ENCODE assay signal across 9 cellular contexts in the genomic region with DNA sequence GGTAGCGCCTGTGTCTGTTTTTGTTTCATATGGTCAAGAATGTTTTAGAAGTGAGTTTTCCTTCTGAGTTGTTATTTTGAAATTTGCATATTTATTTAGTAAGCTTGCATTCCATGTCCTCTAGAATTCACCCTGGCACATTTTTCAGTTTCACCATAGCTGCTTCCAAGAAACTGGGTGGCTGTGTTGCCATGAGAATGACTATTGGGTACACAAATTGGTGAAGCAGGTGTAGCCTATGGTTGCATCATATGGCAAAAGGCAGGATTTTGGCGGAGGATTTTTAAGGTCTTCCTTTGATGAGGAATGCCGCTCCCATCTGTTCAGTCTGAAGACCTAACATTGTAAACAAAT. TPM values are rescaled to one million over a fixed set of nuclear protein-coding genes. Genes with fewer than 3 reads are reported as not detected.
DNase-seq lines count a peak whose midpoint lies in the region; ATAC-seq, FAIRE-seq and TF ChIP-seq lines count a peak whose summit lies in the region.
"Had no signal": no experiment of that assay in that cellular context is flagged by ENCODE, and none has a peak within 500 bp of the region (broad histone marks: within the 10 kb centered on the region; RNA-seq: fewer than 3 reads in every experiment).

No MANE protein-coding gene starts in this region.

- ATAC-seq in left ventricle myocardium superior (no peak), K562 (no peak), memory B cell (ENCODE audit: low read depth) (no peak), GM19328 (IDR thresholded peaks at IDR 0.05; ENCODE audit: unreplicated experiment) (no peak), HG03439 (IDR thresholded peaks at IDR 0.05; ENCODE audit: unreplicated experiment) (no peak)

- no peak for FAIRE-seq in K562 (lab: Jason Lieb, UNC)
- FAIRE-seq: GM12892 had no signal

- H3K27ac ChIP-seq in left ventricle myocardium inferior (replicated peaks) (peak overlapping the region; percentile 100), K562 (ENCODE audit: extremely low read depth, low read depth, low read length) (peak overlapping the region; percentile 91), vagina (peak overlapping the region; percentile 100)

- no peaks in the 10 kb centered on the region for H3K9me3 Mint-ChIP-seq in memory B cell

- 9% methylated on average over 3 of the region's 3 CpGs for WGBS in K562 (ENCODE audit: insufficient coverage, low coverage, missing lambda C conversion rate)

- peaks cover 18% of the 10 kb centered on the region; the same call in 1 of the 2 replicates for H4K20me1 ChIP-seq in K562 (replicated peaks; ENCODE audit: control insufficient read depth, insufficient read depth, low read length)

- H3K36me3 Mint-ChIP-seq in memory B cell: peaks cover 32% of the 10 kb centered on the region

- peak overlapping the region; percentile 91 to 97; a peak in 3 of 4 replicates for H3K9ac ChIP-seq in K562 (ENCODE audit: insufficient read depth in 1 of 2, low read depth in 2 of 2, low read length in 2 of 2)

- TF ChIP-seq RAD21 in K562 (CRISPR knock-in tag; conservative IDR thresholded peaks at IDR 0.05 in 1 of 2, IDR thresholded peaks at IDR 0.05 in 1 of 2): no peak

- TF ChIP-seq CTCF in left ventricle myocardium inferior (IDR thresholded peaks at IDR 0.05; ENCODE audit: borderline replicate concordance): no peak
- TF ChIP-seq CTCF in K562 (IDR thresholded peaks at IDR 0.05 in 2 of 3, conservative IDR thresholded peaks at IDR 0.05 in 1 of 3; ENCODE audit: insufficient read depth in 2 of 3, low read depth in 1 of 3, low read length in 3 of 3): no peak
- TF ChIP-seq CTCF in vagina (IDR thresholded peaks at IDR 0.05): no peak

- H3K4me2 ChIP-seq in K562 (ENCODE audit: insufficient read depth, low read length): peak overlapping the region; percentile 98

- H2AFZ ChIP-seq in K562 (ENCODE audit: low read depth, low read length): no peak overlapping the region

- H3K36me3 ChIP-seq in left ventricle myocardium inferior (peaks cover 45% of the 10 kb centered on the region), K562 (ENCODE audit: control insufficient read depth, insufficient read depth, low read length) (peaks cover 44% of the 10 kb centered on the region), vagina (peaks cover 0 to 35% of the 10 kb centered on the region in 2 donors)

- H3K27ac Mint-ChIP-seq in memory B cell: peak overlapping the region; percentile 99

- H3K79me2 ChIP-seq in K562 (ENCODE audit: control insufficient read depth, insufficient read depth, low read length): peaks cover 43% of the 10 kb centered on the region

- in situ Hi-C loops in K562 (cut with MboI): no loop called here

- no peaks in the 10 kb centered on the region for H3K9me1 ChIP-seq in K562 (ENCODE audit: control insufficient read depth, insufficient read depth, low read length)

- DNase-seq in left ventricle myocardium inferior (no peak), left ventricle myocardium superior (no peak), K562 (ENCODE audit: extremely low read depth in 1 of 4, low spot score in 3 of 4) (no peak), memory B cell (ENCODE audit: low spot score in 2 of 2) (no peak), vagina (ENCODE audit: extremely low spot score in 2 of 2) (no peak), NCI-H1436 treated with DMSO at 0.1 percent for 48 hours (lab: John Stamatoyannopoulos, UW) (no peak)

- BruUV-seq in K562 (replicated peaks; lab: Mats Ljungman, UMichigan): no TSS peak

- no peaks in the 10 kb centered on the region for H3K27me3 ChIP-seq in left ventricle myocardium inferior (ENCODE audit: low read depth)
- H3K27me3 ChIP-seq in K562 (ENCODE audit: control insufficient read depth in 2 of 2, insufficient read depth in 2 of 2, low read length in 2 of 2): no peaks in the 10 kb centered on the region
- H3K27me3 ChIP-seq in vagina: no peaks in the 10 kb centered on the region

- no peaks in the 10 kb centered on the region for H3K27me3 Mint-ChIP-seq in memory B cell

- intact Hi-C loops in left ventricle myocardium inferior (cut with micrococcal nuclease): no loop called here
- intact Hi-C loops in left ventricle myocardium superior (cut with micrococcal nuclease): loop anchor here (10.0 kb wide), 1 partner anchor 68 kb away; a partner anchor contains a TSS
- intact Hi-C loops in K562 (cut with micrococcal nuclease): loop anchor here (5.0 kb wide), 1 partner anchor 61 kb away; no protein-coding TSS in a partner anchor
- intact Hi-C loops in vagina (cut with DNase I): loop anchor here (5.0 to 10.0 kb wide), 2 partner anchors 54 to 68 kb away; a partner anchor contains a TSS

- H3K4me3 ChIP-seq in left ventricle myocardium inferior (peak overlapping the region; percentile 99), K562 (peak overlapping the region; percentile 95), vagina (peak overlapping the region; percentile 82 to 96)

- H3K4me1 ChIP-seq in left ventricle myocardium inferior (peaks cover 70% of the 10 kb centered on the region), K562 (replicated peaks in 1 of 2; ENCODE audit: control insufficient read depth in 2 of 2, insufficient read depth in 2 of 2, low read length in 2 of 2) (peaks cover 17 to 22% of the 10 kb centered on the region in 2 experiments; a peak in 4 of 5 replicates), vagina (peaks cover 46% of the 10 kb centered on the region)

- POLR2A ChIA-PET in K562 (lab: Yijun Ruan, JAX): interaction anchor here (0.6 to 6.1 kb wide), 18 partner anchors 9 to 337 kb away, joined by 3 to 102 read pairs (median 4); no protein-coding TSS in a partner anchor

- H3K4me1 Mint-ChIP-seq in memory B cell: peaks cover 37% of the 10 kb centered on the region

- CTCF ChIA-PET in K562 (lab: Yijun Ruan, JAX; ENCODE audit: low intra/inter-chr PET ratio): no interaction called here

- no peak for TF ChIP-seq EP300 in K562 (IDR thresholded peaks at IDR 0.05; ENCODE audit: low read length)

- peak overlapping the region; percentile 98 for H3K4me3 Mint-ChIP-seq in memory B cell

- no peaks in the 10 kb centered on the region for H3K9me3 ChIP-seq in left ventricle myocardium inferior (replicated peaks)
- no peaks in the 10 kb centered on the region for H3K9me3 ChIP-seq in K562 (replicated peaks; ENCODE audit: control insufficient read depth, insufficient read depth, low read depth, low read length)
- no peaks in the 10 kb centered on the region for H3K9me3 ChIP-seq in vagina

- TF ChIP-seq POLR2A in K562 (conservative IDR thresholded peaks at IDR 0.05) (no peak), vagina (IDR thresholded peaks at IDR 0.05) (no peak)

RNA-seq across cellular contexts. Expression of a gene that starts 1.3 kb away (rescaled TPM):
- 119 TPM for total RNA-seq in left ventricle myocardium inferior
- 129 TPM for total RNA-seq in left ventricle myocardium superior
- 163 and 256 TPM in 2 replicates for total RNA-seq in K562 (2011; cell fraction: chromatin; rRNA removed; ENCODE audit: low replicate concordance)
- 127 and 147 TPM in 2 replicates for total RNA-seq in K562 (2011; cell fraction: nucleolus; rRNA removed)
- 170 and 203 TPM in 2 replicates for total RNA-seq in K562 (2011; cell fraction: nucleoplasm; rRNA removed)
- total RNA-seq in K562 (2014; rRNA removed): 25.8 and 26.8 TPM in 2 replicates
- 49.3 and 65.4 TPM in 2 replicates for total RNA-seq in K562 (2014; rRNA removed; fragmentation: Illumina TruSeq; extraction: Trizol)
- 18.1 and 19.2 TPM in 2 replicates for total RNA-seq in K562 (2015; rRNA removed; fragmentation: Illumina TruSeq; extraction: Trizol)
- total RNA-seq in K562 (2021): 54.4 and 60.7 TPM in 2 replicates
- 50.0 and 90.9 TPM in 2 replicates for polyA plus RNA-seq in K562 (2011; rRNA removed)
- 36.4 and 59.0 TPM in 2 replicates for polyA plus RNA-seq in K562 (2011; cell fraction: cytosol; rRNA removed)
- polyA plus RNA-seq in K562 (2011; cell fraction: nucleus; rRNA removed): 92.5 and 115 TPM in 2 replicates
- polyA plus RNA-seq in K562 (2012): 28.0 and 112 TPM in 2 replicates
- polyA plus RNA-seq in K562 (2014; fragmentation: Illumina TruSeq; extraction: Trizol): 57.8 and 60.7 TPM in 2 replicates
- 10 to 100 TPM; 14.2 to 17.8 TPM for polyA plus RNA-seq in K562 (2014; fragmentation: Nextera tagmentation; extraction: Ambion mirVana)
- 32.0 and 37.4 TPM in 2 replicates for polyA plus RNA-seq in K562 (2014; rRNA removed)
- 49.2 and 70.6 TPM in 2 replicates for polyA minus RNA-seq in K562 (2011; rRNA and poly(A)+ RNA removed)
- polyA minus RNA-seq in K562 (2011; cell fraction: cytosol; rRNA and poly(A)+ RNA removed): 36.1 and 42.5 TPM in 2 replicates
- polyA minus RNA-seq in K562 (2011; cell fraction: nucleus; rRNA and poly(A)+ RNA removed): 36.1 and 75.2 TPM in 2 replicates
- total RNA-seq in vagina: 97.7 TPM

RNA-seq across cellular contexts. Expression of a gene that starts 28.5 kb away (rescaled TPM):
- total RNA-seq in left ventricle myocardium inferior: 0.16 TPM
- total RNA-seq in left ventricle myocardium superior: 0.37 TPM
- 0.37 TPM in 1 of 2 replicates, not detected in the other for total RNA-seq in K562 (2011; cell fraction: chromatin; rRNA removed; ENCODE audit: low replicate concordance)
- 0.17 TPM in 1 of 2 replicates, not detected in the other for total RNA-seq in K562 (2011; cell fraction: nucleolus; rRNA removed)
- total RNA-seq in K562 (2011; cell fraction: nucleoplasm; rRNA removed): not detected in 2 replicates
- total RNA-seq in K562 (2014; rRNA removed): not detected in 2 replicates
- total RNA-seq in K562 (2014; rRNA removed; fragmentation: Illumina TruSeq; extraction: Trizol): not detected in 2 replicates
- not detected in 2 replicates for total RNA-seq in K562 (2015; rRNA removed; fragmentation: Illumina TruSeq; extraction: Trizol)
- not detected in 2 replicates for total RNA-seq in K562 (2021)
- polyA plus RNA-seq in K562 (2011; rRNA removed): 0.05 TPM in 1 of 2 replicates, not detected in the other
- polyA plus RNA-seq in K562 (2011; cell fraction: cytosol; rRNA removed): 0.06 TPM in 1 of 2 replicates, not detected in the other
- 0.06 and 0.30 TPM in 2 replicates for polyA plus RNA-seq in K562 (2011; cell fraction: nucleus; rRNA removed)
- 0.06 TPM in 1 of 2 replicates, not detected in the other for polyA plus RNA-seq in K562 (2012)
- not detected in 2 replicates for polyA plus RNA-seq in K562 (2014; fragmentation: Illumina TruSeq; extraction: Trizol)
- under 1 TPM in 1 of 2 experiments, not detected in 1; 0.07 TPM for polyA plus RNA-seq in K562 (2014; fragmentation: Nextera tagmentation; extraction: Ambion mirVana)
- polyA plus RNA-seq in K562 (2014; rRNA removed): 0.11 TPM in 1 of 2 replicates, not detected in the other
- polyA minus RNA-seq in K562 (2011; rRNA and poly(A)+ RNA removed): not detected in 2 replicates
- polyA minus RNA-seq in K562 (2011; cell fraction: cytosol; rRNA and poly(A)+ RNA removed): not detected in 2 replicates
- polyA minus RNA-seq in K562 (2011; cell fraction: nucleus; rRNA and poly(A)+ RNA removed): not detected in 2 replicates
- not detected for total RNA-seq in vagina

RNA-seq across cellular contexts. Expression of a gene that starts 56.1 kb away (rescaled TPM):
- total RNA-seq in left ventricle myocardium inferior: 6.6 TPM
- total RNA-seq in left ventricle myocardium superior: 9.8 TPM
- 0.30 TPM in 1 of 2 replicates, not detected in the other for total RNA-seq in K562 (2011; cell fraction: chromatin; rRNA removed; ENCODE audit: low replicate concordance)
- 0.26 and 1.0 TPM in 2 replicates for total RNA-seq in K562 (2011; cell fraction: nucleolus; rRNA removed)
- not detected in 2 replicates for total RNA-seq in K562 (2011; cell fraction: nucleoplasm; rRNA removed)
- 0.59 TPM in 1 of 2 replicates, not detected in the other for total RNA-seq in K562 (2014; rRNA removed)
- total RNA-seq in K562 (2014; rRNA removed; fragmentation: Illumina TruSeq; extraction: Trizol): 0.06 TPM in 1 of 2 replicates, not detected in the other
- total RNA-seq in K562 (2015; rRNA removed; fragmentation: Illumina TruSeq; extraction: Trizol): not detected in 2 replicates
- total RNA-seq in K562 (2021): 0.71 and 0.89 TPM in 2 replicates
- polyA plus RNA-seq in K562 (2011; rRNA removed): 0.26 TPM in 1 of 2 replicates, not detected in the other
- polyA plus RNA-seq in K562 (2011; cell fraction: cytosol; rRNA removed): 0.03 TPM in 1 of 2 replicates, not detected in the other
- 0.11 and 0.18 TPM in 2 replicates for polyA plus RNA-seq in K562 (2011; cell fraction: nucleus; rRNA removed)
- polyA plus RNA-seq in K562 (2012): 0.12 and 0.29 TPM in 2 replicates
- polyA plus RNA-seq in K562 (2014; fragmentation: Illumina TruSeq; extraction: Trizol): not detected in 2 replicates
- polyA plus RNA-seq in K562 (2014; fragmentation: Nextera tagmentation; extraction: Ambion mirVana): not detected
- not detected in 2 replicates for polyA plus RNA-seq in K562 (2014; rRNA removed)
- polyA minus RNA-seq in K562 (2011; rRNA and poly(A)+ RNA removed): 0.42 TPM in 1 of 2 replicates, not detected in the other
- polyA minus RNA-seq in K562 (2011; cell fraction: cytosol; rRNA and poly(A)+ RNA removed): 1.2 TPM in 1 of 2 replicates, not detected in the other
- polyA minus RNA-seq in K562 (2011; cell fraction: nucleus; rRNA and poly(A)+ RNA removed): 0.94 TPM in 1 of 2 replicates, not detected in the other
- total RNA-seq in vagina: 114 TPM

Comparison
In these comparisons a context has a peak if more than half of its experiments do, and no peak if none do; other contexts are left out.
1. RNA of a gene that starts 56.1 kb away (total RNA-seq): 114 TPM in vagina (single experiment); 9.8 TPM in left ventricle myocardium superior (single experiment), 6.6 TPM in left ventricle myocardium inferior (single experiment) and 0.06 to 1.0 TPM in K562; every median in the first group is over 10 times any median in the second.
2. Peak in every context shown above with its lines, with median percentiles within 50 percentile points of each other: H3K27ac ChIP-seq and H3K4me3 ChIP-seq.